In genomic region chr14:101233016-101233355, GRCh38 we compare ENCODE assay signal across 1 cellular context.
TF ChIP-seq lines count a peak whose summit lies in the region.

No MANE protein-coding gene starts in this region.

TF ChIP-seq in H1, 55 proteins besides CTCF, POLR2A, EP300 and RAD21:
- TF ChIP-seq PHF8 (conservative IDR thresholded peaks at IDR 0.05; ENCODE audit: low read depth, low read length) (no peak), E2F6 (IDR thresholded peaks at IDR 0.05) (peak; percentile 25; the same call in 1 of the 2 replicates), KDM5A (IDR thresholded peaks at IDR 0.05; ENCODE audit: low read length) (no peak)
